Comparison of ENCODE assay signal across 11 cellular contexts in genomic region chr15:85440451-85440850, GRCh38.
DNase-seq lines count a peak whose midpoint lies in the region; ATAC-seq, FAIRE-seq and TF ChIP-seq lines count a peak whose summit lies in the region.
"Had no signal": no experiment of that assay in that cellular context is flagged by ENCODE, and none has a peak within 500 bp of the region (broad histone marks: within the 10 kb centered on the region; RNA-seq: fewer than 3 reads in every experiment).

No MANE protein-coding gene starts in this region.

- H3K27ac ChIP-seq in cardiac muscle cell (peak overlapping the region; percentile 48), suprapubic skin (peak overlapping the region; percentile 15)
- H3K27ac ChIP-seq: KMS-11 had no signal

- TF ChIP-seq CTCF in cardiac muscle cell (IDR thresholded peaks at IDR 0.05; ENCODE audit: low read depth, low read length): no peak
- TF ChIP-seq CTCF in suprapubic skin (IDR thresholded peaks at IDR 0.05): no peak
- no peak for TF ChIP-seq CTCF in CD14-positive monocyte (IDR thresholded peaks at IDR 0.05)

- intact Hi-C loops in left ventricle myocardium superior (cut with micrococcal nuclease): no loop called here
- intact Hi-C loops in CD14-positive monocyte (cut with micrococcal nuclease): no loop called here

- H3K9me3 ChIP-seq in cardiac muscle cell (ENCODE audit: low read depth) (no peaks in the 10 kb centered on the region), T-helper 17 cell (ENCODE audit: control insufficient read depth, low read length, poor library complexity, severe bottlenecking) (no peaks in the 10 kb centered on the region), suprapubic skin (no peaks in the 10 kb centered on the region)

- no peak overlapping the region for H3K4me3 ChIP-seq in cardiac muscle cell
- H3K4me3 ChIP-seq in suprapubic skin: no peak overlapping the region

- H3K36me3 Mint-ChIP-seq in T-helper 17 cell (ENCODE audit: low read depth) (no peaks in the 10 kb centered on the region), CD14-positive monocyte (no peaks in the 10 kb centered on the region)

- H3K36me3 ChIP-seq in cardiac muscle cell: no peaks in the 10 kb centered on the region
- H3K36me3 ChIP-seq in suprapubic skin: no peaks in the 10 kb centered on the region

- peaks cover 35% of the 10 kb centered on the region for H3K4me1 ChIP-seq in cardiac muscle cell (ENCODE audit: low read depth)
- H3K4me1 ChIP-seq in suprapubic skin: peaks cover 50% of the 10 kb centered on the region

- 60% methylated on average over 2 of the region's 2 CpGs for WGBS in suprapubic skin

- TF ChIP-seq POLR2A in suprapubic skin (IDR thresholded peaks at IDR 0.05) (no peak), H54 (IDR thresholded peaks at IDR 0.05; ENCODE audit: low read depth, low read length) (no peak)

- H3K9me3 Mint-ChIP-seq in CD14-positive monocyte: peaks cover 0 to 2% (median 0%) of the 10 kb centered on the region in 7 donors

- H3K27ac Mint-ChIP-seq in T-helper 17 cell (peak overlapping the region; percentile 74), CD14-positive monocyte (no peak overlapping the region)

- no peak for DNase-seq in cardiac muscle cell (ENCODE audit: low read depth in 1 of 2, low spot score in 1 of 2)
- DNase-seq in left ventricle myocardium superior: no peak
- no peak for DNase-seq in T-helper 17 cell
- DNase-seq in suprapubic skin (ENCODE audit: low spot score in 2 of 2): no peak
- DNase-seq in CD14-positive monocyte (ENCODE audit: low spot score): no peak
- DNase-seq in H54 (ENCODE audit: insufficient read length, low spot score): no peak
- DNase-seq: activated effector memory CD4-positive, alpha-beta T cell treated with anti-CD3 and anti-CD28 coated beads, Interleukin-2, amount 50 U/mL, for 16 hours; NCI-H2171 had no signal

- H3K27me3 Mint-ChIP-seq in T-helper 17 cell (no peaks in the 10 kb centered on the region), CD14-positive monocyte (ENCODE audit: low read depth in 3 of 3) (no peaks in the 10 kb centered on the region)

- H3K4me1 Mint-ChIP-seq in T-helper 17 cell (peaks cover 39% of the 10 kb centered on the region), CD14-positive monocyte (peaks cover 8% of the 10 kb centered on the region)

- no peak for ATAC-seq in left ventricle myocardium superior
- peak; percentile 51 for ATAC-seq in HG02610 (IDR thresholded peaks at IDR 0.05; ENCODE audit: unreplicated experiment)
- peak; percentile 25 for ATAC-seq in T-helper 17 cell
- no peak for ATAC-seq in GM19455 (IDR thresholded peaks at IDR 0.05; ENCODE audit: unreplicated experiment)

- TF ChIP-seq EP300 in suprapubic skin (IDR thresholded peaks at IDR 0.05): no peak

- H3K27me3 ChIP-seq in cardiac muscle cell: no peaks in the 10 kb centered on the region
- H3K27me3 ChIP-seq in suprapubic skin: no peaks in the 10 kb centered on the region

- FAIRE-seq in H54 (lab: Jason Lieb, UNC): no peak

- H3K4me3 Mint-ChIP-seq in T-helper 17 cell: no peak overlapping the region
- no peak overlapping the region for H3K4me3 Mint-ChIP-seq in CD14-positive monocyte

Comparison
In these comparisons a context has a peak if more than half of its experiments do, and no peak if none do; other contexts are left out.
1. ATAC-seq: peak in HG02610 (single experiment) and T-helper 17 cell (single experiment); none in left ventricle myocardium superior (single experiment) and GM19455 (single experiment).